24 cellular contexts compared by ENCODE assay signal in genomic region chr4:177275999-177276398, GRCh38. TPM values are rescaled to one million over a fixed set of nuclear protein-coding genes. Genes with fewer than 3 reads are reported as not detected.
"Had no signal": no experiment of that assay in that cellular context is flagged by ENCODE, and none has a peak within 500 bp of the region (broad histone marks: within the 10 kb centered on the region; RNA-seq: fewer than 3 reads in every experiment).

No MANE protein-coding gene starts in this region.

- ATAC-seq: activated naive CD4-positive, alpha-beta T cell treated with anti-CD3 and anti-CD28 coated beads, Interleukin-2, amount 50 U/mL, for 72 hours; activated naive CD8-positive, alpha-beta T cell treated with anti-CD3 and anti-CD28 coated beads, Interleukin-2, amount 50 U/mL, for 24 hours; activated T-cell treated with anti-CD3 and anti-CD28 coated beads, Interleukin-2, amount 50 U/mL, for 4 hours had no signal

- H3K4me1 Mint-ChIP-seq: activated B cell treated with CpG ODN at 0.5 μM for 24 hours; activated CD4-positive, alpha-beta T cell treated with anti-CD3 and anti-CD28 coated beads, Interleukin-2, amount 10 ng/mL, durations not matched to agents 24 days and 14 days; activated naive CD8-positive, alpha-beta T cell treated with anti-CD3 and anti-CD28 coated beads, Interleukin-2, amount 50 U/mL, for 24 hours; brain had no signal

- H3K4me3 Mint-ChIP-seq: activated B cell treated with CpG ODN at 0.5 μM for 24 hours; activated CD4-positive, alpha-beta T cell treated with anti-CD3 and anti-CD28 coated beads, Interleukin-2, amount 10 ng/mL, durations not matched to agents 24 days and 14 days; activated naive CD8-positive, alpha-beta T cell treated with anti-CD3 and anti-CD28 coated beads, Interleukin-2, amount 50 U/mL, for 24 hours; activated T-cell treated with anti-CD3 and anti-CD28 coated beads, Interleukin-2, amount 50 U/mL, for 4 hours; brain; T-helper 1 cell treated with Interleukin-12 subunit alpha and Interleukin-12 subunit beta and Interleukin-4 antibody, amounts not matched to agents 30 μg/mL and 1 μg/mL, for 36 hours had no signal

- H3K9me3 ChIP-seq: Peyer's patch had no signal

- H3K27ac ChIP-seq: cardiac muscle cell, Peyer's patch, RWPE1 had no signal

- H3K36me3 ChIP-seq: cardiac muscle cell, Peyer's patch had no signal

- DNase-seq: activated B cell treated with CpG ODN at 0.5 μM for 24 hours; activated CD4-positive, alpha-beta T cell treated with anti-CD3 and anti-CD28 coated beads for 1 hour; activated CD4-positive, alpha-beta T cell treated with anti-CD3 and anti-CD28 coated beads, Interleukin-2, amount 10 ng/mL, durations not matched to agents 24 days and 14 days; activated CD4-positive, alpha-beta T cell treated with anti-CD3 and anti-CD28 coated beads, Interleukin-2, amount 50 U/mL, for 48 hours; activated CD8-positive, alpha-beta memory T cell treated with anti-CD3 and anti-CD28 coated beads for 24 hours; activated effector memory CD4-positive, alpha-beta T cell treated with anti-CD3 and anti-CD28 coated beads, Interleukin-2, amount 50 U/mL, for 16 hours; activated naive CD4-positive, alpha-beta T cell treated with Interleukin-2 at 50 U/mL for 16 hours; activated naive CD8-positive, alpha-beta T cell treated with anti-CD3 and anti-CD28 coated beads, Interleukin-2, amount 50 U/mL, for 24 hours; activated T-cell treated with anti-CD3 and anti-CD28 coated beads, Interleukin-2, amount 50 U/mL, for 4 hours; amygdala; Kasumi-1; NCI-H1048; NCI-H146; NCI-H187 treated with DMSO at 0.1 percent for 48 hours; NCI-H2081 treated with DMSO at 0.1 percent for 48 hours; NCI-H446; NCI-H524; Peyer's patch; Right ventricle myocardium superior had no signal

- H3K9me3 Mint-ChIP-seq: activated B cell treated with CpG ODN at 0.5 μM for 24 hours; activated CD4-positive, alpha-beta T cell treated with anti-CD3 and anti-CD28 coated beads, Interleukin-2, amount 10 ng/mL, durations not matched to agents 24 days and 14 days; activated naive CD8-positive, alpha-beta T cell treated with anti-CD3 and anti-CD28 coated beads, Interleukin-2, amount 50 U/mL, for 24 hours; activated T-cell treated with anti-CD3 and anti-CD28 coated beads, Interleukin-2, amount 50 U/mL, for 4 hours; T-helper 1 cell treated with Interleukin-12 subunit alpha and Interleukin-12 subunit beta and Interleukin-4 antibody, amounts not matched to agents 30 μg/mL and 1 μg/mL, for 36 hours had no signal

- H3K27me3 Mint-ChIP-seq: activated B cell treated with CpG ODN at 0.5 μM for 24 hours; activated naive CD8-positive, alpha-beta T cell treated with anti-CD3 and anti-CD28 coated beads, Interleukin-2, amount 50 U/mL, for 24 hours had no signal

- H3K27ac Mint-ChIP-seq: activated B cell treated with CpG ODN at 0.5 μM for 24 hours; activated CD4-positive, alpha-beta T cell treated with anti-CD3 and anti-CD28 coated beads, Interleukin-2, amount 10 ng/mL, durations not matched to agents 24 days and 14 days; activated naive CD4-positive, alpha-beta T cell treated with anti-CD3 and anti-CD28 coated beads, Interleukin-2, amount 50 U/mL, for 72 hours; activated naive CD8-positive, alpha-beta T cell treated with anti-CD3 and anti-CD28 coated beads, Interleukin-2, amount 50 U/mL, for 24 hours; brain; T-helper 1 cell treated with Interleukin-12 subunit alpha and Interleukin-12 subunit beta and Interleukin-4 antibody, amounts not matched to agents 30 μg/mL and 1 μg/mL, for 36 hours had no signal

- H3K27me3 ChIP-seq: cardiac muscle cell, Peyer's patch had no signal

- H3K36me3 Mint-ChIP-seq: activated naive CD4-positive, alpha-beta T cell treated with anti-CD3 and anti-CD28 coated beads, Interleukin-2, amount 50 U/mL, for 72 hours; brain had no signal

- H3K4me3 ChIP-seq: cardiac muscle cell, Peyer's patch had no signal

- H3K4me1 ChIP-seq: Peyer's patch had no signal

RNA-seq across cellular contexts. Expression of gene NEIL3, which starts 33.7 kb away (rescaled TPM):
- total RNA-seq: Right ventricle myocardium superior had no signal
